Comparison of ENCODE assay signal across 16 cellular contexts in the genomic region with DNA sequence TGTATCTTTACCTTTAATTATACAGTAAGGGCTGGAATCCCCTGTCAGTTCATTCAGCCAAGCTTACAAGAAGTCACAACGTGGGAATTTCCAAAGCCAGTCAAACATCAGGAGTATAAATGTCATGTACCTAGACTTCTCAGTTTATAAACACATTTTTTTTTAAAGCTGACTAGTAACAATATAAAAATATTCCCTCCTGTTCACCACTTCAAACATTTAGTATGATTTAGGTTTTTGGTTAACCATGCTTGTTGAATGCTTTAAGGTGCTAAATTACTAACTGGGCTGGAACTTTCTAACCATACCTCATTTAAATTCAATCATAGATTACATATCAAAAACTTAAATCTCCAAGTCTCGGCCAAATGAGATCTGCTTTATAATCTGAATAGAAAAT. TPM values are rescaled to one million over a fixed set of nuclear protein-coding genes. Genes with fewer than 3 reads are reported as not detected.
DNase-seq lines count a peak whose midpoint lies in the region; ATAC-seq and TF ChIP-seq lines count a peak whose summit lies in the region.
"Had no signal": no experiment of that assay in that cellular context is flagged by ENCODE, and none has a peak within 500 bp of the region (broad histone marks: within the 10 kb centered on the region; RNA-seq: fewer than 3 reads in every experiment).

No MANE protein-coding gene starts in this region.

- H3K4me1 Mint-ChIP-seq in activated naive CD4-positive, alpha-beta T cell treated with anti-CD3 and anti-CD28 coated beads for 36 hours (ENCODE audit: low read depth) = peaks cover 94% of the 10 kb centered on the region
- peaks cover 98% of the 10 kb centered on the region in 3 donors for H3K4me1 Mint-ChIP-seq in T-cell
- peaks cover 65% of the 10 kb centered on the region for H3K4me1 Mint-ChIP-seq in endothelial cell (ENCODE audit: unreplicated experiment)
- H3K4me1 Mint-ChIP-seq in stimulated activated naive CD8-positive, alpha-beta T cell treated with anti-CD3 and anti-CD28 coated beads, Interleukin-15, Interleukin-2, amounts not matched to agents 100 ng/mL and 50 ng/mL, for 24 hours (ENCODE audit: low read depth) = peaks cover 97% of the 10 kb centered on the region

- no peaks in the 10 kb centered on the region for H3K36me3 ChIP-seq in MG63
- H3K36me3 ChIP-seq: ovary, stomach had no signal

- intact Hi-C loops in activated naive CD4-positive, alpha-beta T cell treated with anti-CD3 and anti-CD28 coated beads for 36 hours (cut with micrococcal nuclease) = loop anchor here (1.0 to 10.0 kb wide), 12 partner anchors 16 to 1362 kb away; no protein-coding TSS in a partner anchor

- DNase-seq in activated naive CD4-positive, alpha-beta T cell treated with anti-CD3 and anti-CD28 coated beads for 36 hours = peak; percentile 61
- no peak for DNase-seq in activated naive CD4-positive, alpha-beta T cell (lab: John Stamatoyannopoulos, UW)
- DNase-seq in T-cell (peak in 1 of 34 experiments; percentile 16), endothelial cell (ENCODE audit: low spot score) (no peak), MG63 (no peak), HPDE6-E6E7 (ENCODE audit: extremely low spot score) (no peak)
- DNase-seq: activated gamma-delta T cell; effector CD8-positive, alpha-beta T cell; left colon; NCI-H1092; NCI-H2171; ovary; stomach had no signal

- no peaks in the 10 kb centered on the region for H3K27me3 ChIP-seq in MG63
- H3K27me3 ChIP-seq: ovary, stomach had no signal

- no peak for TF ChIP-seq CTCF in endothelial cell (IDR thresholded peaks at IDR 0.05; ENCODE audit: unreplicated experiment)

- ATAC-seq in T-cell (replicated peaks in 1 of 4) (peak; percentile 18 to 69 (median 28)), HG03139 (IDR thresholded peaks at IDR 0.05; ENCODE audit: unreplicated experiment) (no peak)

- POLR2A ChIA-PET in T-cell (lab: Charles Lee) = interaction anchor here (0.5 to 1.7 kb wide), 8 partner anchors 9 to 97 kb away, joined by 3 to 9 read pairs (median 4); partner anchors contain the start of gene JAK1 (in 1 of the 2)

- H3K27me3 Mint-ChIP-seq in activated naive CD4-positive, alpha-beta T cell treated with anti-CD3 and anti-CD28 coated beads for 36 hours (ENCODE audit: low read depth) = no peaks in the 10 kb centered on the region
- H3K27me3 Mint-ChIP-seq in T-cell = no peaks in the 10 kb centered on the region
- peaks cover 9% of the 10 kb centered on the region for H3K27me3 Mint-ChIP-seq in endothelial cell (ENCODE audit: unreplicated experiment)
- no peaks in the 10 kb centered on the region for H3K27me3 Mint-ChIP-seq in stimulated activated naive CD8-positive, alpha-beta T cell treated with anti-CD3 and anti-CD28 coated beads, Interleukin-15, Interleukin-2, amounts not matched to agents 100 ng/mL and 50 ng/mL, for 24 hours

- H3K4me3 Mint-ChIP-seq in activated naive CD4-positive, alpha-beta T cell treated with anti-CD3 and anti-CD28 coated beads for 36 hours = no peak overlapping the region
- H3K4me3 Mint-ChIP-seq in T-cell = peak overlapping the region; percentile 37 to 70 (median 41)
- no peak overlapping the region for H3K4me3 Mint-ChIP-seq in endothelial cell (ENCODE audit: unreplicated experiment)
- H3K4me3 Mint-ChIP-seq in stimulated activated naive CD8-positive, alpha-beta T cell treated with anti-CD3 and anti-CD28 coated beads, Interleukin-15, Interleukin-2, amounts not matched to agents 100 ng/mL and 50 ng/mL, for 24 hours = peak overlapping the region; percentile 59

- H3K9me3 Mint-ChIP-seq in activated naive CD4-positive, alpha-beta T cell treated with anti-CD3 and anti-CD28 coated beads for 36 hours = no peaks in the 10 kb centered on the region
- H3K9me3 Mint-ChIP-seq in T-cell (no peaks in the 10 kb centered on the region), endothelial cell (ENCODE audit: unreplicated experiment) (no peaks in the 10 kb centered on the region)
- H3K9me3 Mint-ChIP-seq in stimulated activated naive CD8-positive, alpha-beta T cell treated with anti-CD3 and anti-CD28 coated beads, Interleukin-15, Interleukin-2, amounts not matched to agents 100 ng/mL and 50 ng/mL, for 24 hours = no peaks in the 10 kb centered on the region

- CTCF ChIA-PET in activated naive CD4-positive, alpha-beta T cell treated with anti-CD3 and anti-CD28 coated beads for 36 hours (lab: Charles Lee) = interaction anchor here (0.6 to 2.8 kb wide), 9 partner anchors 10 to 139 kb away, joined by 3 to 11 read pairs (median 4); partner anchors contain the start of gene JAK1
- CTCF ChIA-PET in T-cell (lab: Charles Lee) = interaction anchor here (0.6 to 1.3 kb wide), 10 partner anchors 29 to 142 kb away, joined by 3 to 7 read pairs (median 4); partner anchors contain the start of gene JAK1 (in 1 of the 2)

- H3K4me3 ChIP-seq in MG63 = no peak overlapping the region
- H3K4me3 ChIP-seq: K562, ovary, stomach had no signal

- peaks cover 9% of the 10 kb centered on the region for H3K36me3 Mint-ChIP-seq in activated naive CD4-positive, alpha-beta T cell treated with anti-CD3 and anti-CD28 coated beads for 36 hours (ENCODE audit: low read depth)
- H3K36me3 Mint-ChIP-seq in T-cell = peaks cover 27% of the 10 kb centered on the region
- peaks cover 8% of the 10 kb centered on the region for H3K36me3 Mint-ChIP-seq in endothelial cell (ENCODE audit: low read depth, unreplicated experiment)
- H3K36me3 Mint-ChIP-seq in stimulated activated naive CD8-positive, alpha-beta T cell treated with anti-CD3 and anti-CD28 coated beads, Interleukin-15, Interleukin-2, amounts not matched to agents 100 ng/mL and 50 ng/mL, for 24 hours (ENCODE audit: low read depth) = peaks cover 14% of the 10 kb centered on the region

- H3K9me3 ChIP-seq in MG63 = no peaks in the 10 kb centered on the region
- H3K9me3 ChIP-seq: ovary, stomach had no signal

- H3K27ac Mint-ChIP-seq in activated naive CD4-positive, alpha-beta T cell treated with anti-CD3 and anti-CD28 coated beads for 36 hours = peak overlapping the region; percentile 87
- H3K27ac Mint-ChIP-seq in T-cell (peak overlapping the region; percentile 53 to 68), endothelial cell (ENCODE audit: unreplicated experiment) (peak overlapping the region; percentile 11)
- H3K27ac Mint-ChIP-seq in stimulated activated naive CD8-positive, alpha-beta T cell treated with anti-CD3 and anti-CD28 coated beads, Interleukin-15, Interleukin-2, amounts not matched to agents 100 ng/mL and 50 ng/mL, for 24 hours = peak overlapping the region; percentile 92

RNA-seq across cellular contexts. Expression of gene JAK1, which starts 44.0 kb away (rescaled TPM):
- total RNA-seq in activated naive CD4-positive, alpha-beta T cell treated with anti-CD3 and anti-CD28 coated beads for 36 hours = 100 to 1,000 TPM; 139 to 140 TPM
- total RNA-seq in T-cell (100 to 1,000 TPM; 272 to 323 (median 288) TPM), endothelial cell (ENCODE audit: unreplicated experiment) (202 TPM)
- 58.9 and 61.9 TPM in 2 replicates for total RNA-seq in MG63 (2014; rRNA removed; shearing (Covaris generic); ENCODE audit: low replicate concordance)

Comparison
In these comparisons a context has a peak if more than half of its experiments do, and no peak if none do; other contexts are left out.
1. H3K27ac Mint-ChIP-seq: peak in every context shown above with its lines; median percentile 92 in stimulated activated naive CD8-positive, alpha-beta T cell treated with anti-CD3 and anti-CD28 coated beads, Interleukin-15, Interleukin-2, amounts not matched to agents 100 ng/mL and 50 ng/mL, for 24 hours; 87 in activated naive CD4-positive, alpha-beta T cell treated with anti-CD3 and anti-CD28 coated beads for 36 hours; 60 in T-cell; 11 in endothelial cell.
2. H3K4me3 Mint-ChIP-seq: peak in T-cell (3 of 3) and stimulated activated naive CD8-positive, alpha-beta T cell treated with anti-CD3 and anti-CD28 coated beads, Interleukin-15, Interleukin-2, amounts not matched to agents 100 ng/mL and 50 ng/mL, for 24 hours (single experiment); none in activated naive CD4-positive, alpha-beta T cell treated with anti-CD3 and anti-CD28 coated beads for 36 hours (single experiment) and endothelial cell (single experiment).